In the genomic region with DNA sequence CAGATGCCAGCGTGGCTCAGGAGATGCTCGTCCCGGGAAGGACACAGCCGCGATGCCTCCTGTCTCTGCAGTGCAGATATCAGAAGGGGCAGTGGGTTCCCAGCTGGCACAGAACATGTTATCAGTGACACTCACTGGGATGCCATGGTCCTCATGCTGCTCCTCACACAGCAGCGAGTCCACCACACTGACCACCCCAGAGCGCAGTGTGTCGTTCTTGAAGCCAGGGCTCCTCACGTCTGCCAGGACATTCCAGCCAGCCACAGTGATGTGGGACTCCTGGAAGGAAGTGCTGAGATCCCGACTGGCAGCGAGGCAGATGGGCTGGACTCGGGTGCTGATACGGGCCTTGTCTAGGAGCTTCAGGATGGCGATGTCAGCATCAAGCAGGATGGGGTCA, we compare ENCODE assay signal across 11 cellular contexts. TPM values are rescaled to one million over a fixed set of nuclear protein-coding genes. Genes with fewer than 3 reads are reported as not detected.
"Had no signal": no experiment of that assay in that cellular context is flagged by ENCODE, and none has a peak within 500 bp of the region (broad histone marks: within the 10 kb centered on the region; RNA-seq: fewer than 3 reads in every experiment).

No MANE protein-coding gene starts in this region.

- H3K36me3 ChIP-seq: HAP-1 had no signal

- H3K4me3 Mint-ChIP-seq: HFFc6 had no signal

- H3K27ac ChIP-seq: GM23248, KMS-11 had no signal

- H3K9ac ChIP-seq: GM23248, KMS-11 had no signal

- H3K36me3 Mint-ChIP-seq: IgD-negative memory B cell had no signal

- H3K9me3 Mint-ChIP-seq: HFFc6, IgD-negative memory B cell had no signal

- H3K27ac Mint-ChIP-seq: HFFc6, IgD-negative memory B cell had no signal

- FAIRE-seq: HTR-8/SVneo had no signal

- H3K9me3 ChIP-seq: HAP-1 had no signal

- H3K4me1 Mint-ChIP-seq: IgD-negative memory B cell had no signal

- DNase-seq: GM23248, GOT3, H7, HFFc6, KBM-7 had no signal

- H3K4me2 ChIP-seq: KMS-11 had no signal

- H2AFZ ChIP-seq: GM23248 had no signal

- H3K4me3 ChIP-seq: GM23248, HAP-1 had no signal

- H3K4me1 ChIP-seq: HAP-1 had no signal

- ATAC-seq: HCT116 had no signal

RNA-seq across cellular contexts. Expression of a gene that starts 13.1 kb away (rescaled TPM):
- total RNA-seq: HT-29 had no signal
- polyA plus RNA-seq: IgD-negative memory B cell had no signal
